16 cellular contexts compared by ENCODE assay signal in genomic region chr14:29671034-29671433, GRCh38.
A peak's percentile ranks its signal among the peaks of the same experiment; 100 is the strongest.
DNase-seq lines count a peak whose midpoint lies in the region; ATAC-seq and TF ChIP-seq lines count a peak whose summit lies in the region.
"Had no signal": no experiment of that assay in that cellular context is flagged by ENCODE, and none has a peak within 500 bp of the region (broad histone marks: within the 10 kb centered on the region; RNA-seq: fewer than 3 reads in every experiment).

No MANE protein-coding gene starts in this region.

- ATAC-seq in upper lobe of right lung (no peak), heart right ventricle (no peak), HG02798 (IDR thresholded peaks at IDR 0.05; ENCODE audit: poor library complexity, unreplicated experiment) (no peak)
- ATAC-seq: naive thymus-derived CD8-positive, alpha-beta T cell had no signal

- DNase-seq in AG09319 (ENCODE audit: extremely low read depth, low read depth), result peak; percentile 7
- DNase-seq in LHCN-M2 (ENCODE audit: low read depth), result peak; percentile 71
- peak; percentile 63 for DNase-seq in myocyte (ENCODE audit: low read depth)
- no peak for DNase-seq in upper lobe of right lung
- DNase-seq in activated T-cell treated with anti-CD3 and anti-CD28 coated beads for 4 hours, result no peak
- no peak for DNase-seq in heart right ventricle
- DNase-seq: activated CD4-positive, alpha-beta memory T cell treated with anti-CD3 and anti-CD28 coated beads, Interleukin-2, amount 10 ng/mL, durations not matched to agents 7 days and 5 days; activated T-cell treated with anti-CD3 and anti-CD28 coated beads, Interleukin-2, amount 50 U/mL, for 48 hours; Caco-2; naive thymus-derived CD8-positive, alpha-beta T cell; NCI-H2081 treated with DMSO at 0.1 percent for 48 hours; stimulated activated CD4-positive, alpha-beta T cell treated with anti-CD3 and anti-CD28 coated beads, Interleukin-15, amount 100 ng/mL, for 24 hours had no signal

- 85 to 96% methylated on average over 1 of the region's 1 CpG for WGBS in heart right ventricle, 2 donors

- no peak overlapping the region for H3K4me3 ChIP-seq in upper lobe of right lung
- H3K4me3 ChIP-seq in heart right ventricle, result no peak overlapping the region
- H3K4me3 ChIP-seq: lung had no signal

- peaks cover 4% of the 10 kb centered on the region for H3K27me3 Mint-ChIP-seq in brain
- H3K27me3 Mint-ChIP-seq: activated CD4-positive, alpha-beta memory T cell treated with anti-CD3 and anti-CD28 coated beads, Interleukin-2, amount 10 ng/mL, durations not matched to agents 7 days and 5 days; activated naive CD8-positive, alpha-beta T cell; naive thymus-derived CD8-positive, alpha-beta T cell had no signal

- H3K4me1 Mint-ChIP-seq in brain, result peaks cover 27% of the 10 kb centered on the region
- H3K4me1 Mint-ChIP-seq: activated CD4-positive, alpha-beta memory T cell treated with anti-CD3 and anti-CD28 coated beads, Interleukin-2, amount 10 ng/mL, durations not matched to agents 7 days and 5 days had no signal

- no peaks in the 10 kb centered on the region for H3K9me3 Mint-ChIP-seq in brain

- peak overlapping the region in 3 of 5 experiments; percentile 1 to 62 (median 34) for H3K27ac Mint-ChIP-seq in brain
- H3K27ac Mint-ChIP-seq: activated CD4-positive, alpha-beta memory T cell treated with anti-CD3 and anti-CD28 coated beads, Interleukin-2, amount 10 ng/mL, durations not matched to agents 7 days and 5 days; activated naive CD8-positive, alpha-beta T cell; naive thymus-derived CD8-positive, alpha-beta T cell had no signal

- TF ChIP-seq CTCF in AG09319 (IDR thresholded peaks at IDR 0.05; ENCODE audit: low read depth, low read length) (no peak), brain (conservative IDR thresholded peaks at IDR 0.05) (no peak), upper lobe of right lung (IDR thresholded peaks at IDR 0.05) (no peak), heart right ventricle (IDR thresholded peaks at IDR 0.05) (no peak)

- no peaks in the 10 kb centered on the region for H3K27me3 ChIP-seq in upper lobe of right lung
- H3K27me3 ChIP-seq in heart right ventricle, result no peaks in the 10 kb centered on the region

- intact Hi-C loops in upper lobe of right lung (cut with DNase I), result no loop called here
- intact Hi-C loops in heart right ventricle (cut with DNase I), result no loop called here

- H3K9me3 ChIP-seq in upper lobe of right lung (no peaks in the 10 kb centered on the region), heart right ventricle (no peaks in the 10 kb centered on the region)
- H3K9me3 ChIP-seq: Caco-2 had no signal

- H3K4me1 ChIP-seq in upper lobe of right lung, result no peaks in the 10 kb centered on the region
- H3K4me1 ChIP-seq in heart right ventricle, result no peaks in the 10 kb centered on the region
- H3K4me1 ChIP-seq: Caco-2 had no signal

- H3K36me3 ChIP-seq in upper lobe of right lung, result no peaks in the 10 kb centered on the region
- H3K36me3 ChIP-seq in heart right ventricle, result peaks cover 0 to under 1% (median 0%) of the 10 kb centered on the region in 9 donors

- H3K4me3 Mint-ChIP-seq in brain, result no peak overlapping the region
- H3K4me3 Mint-ChIP-seq: activated CD4-positive, alpha-beta memory T cell treated with anti-CD3 and anti-CD28 coated beads, Interleukin-2, amount 10 ng/mL, durations not matched to agents 7 days and 5 days; activated naive CD8-positive, alpha-beta T cell; naive thymus-derived CD8-positive, alpha-beta T cell had no signal

- H3K36me3 Mint-ChIP-seq in brain, result no peaks in the 10 kb centered on the region
- H3K36me3 Mint-ChIP-seq: activated naive CD8-positive, alpha-beta T cell; naive thymus-derived CD8-positive, alpha-beta T cell had no signal

- H3K27ac ChIP-seq in upper lobe of right lung (no peak overlapping the region), heart right ventricle (no peak overlapping the region)

Comparison
In these comparisons a context has a peak if more than half of its experiments do, and no peak if none do; other contexts are left out.
1. DNase-seq: peak in AG09319 (single experiment), LHCN-M2 (single experiment) and myocyte (single experiment); none in upper lobe of right lung (single experiment), activated T-cell treated with anti-CD3 and anti-CD28 coated beads for 4 hours (single experiment) and heart right ventricle (0 of 2).